ENCODE assay signal across 9 cellular contexts in the genomic region with DNA sequence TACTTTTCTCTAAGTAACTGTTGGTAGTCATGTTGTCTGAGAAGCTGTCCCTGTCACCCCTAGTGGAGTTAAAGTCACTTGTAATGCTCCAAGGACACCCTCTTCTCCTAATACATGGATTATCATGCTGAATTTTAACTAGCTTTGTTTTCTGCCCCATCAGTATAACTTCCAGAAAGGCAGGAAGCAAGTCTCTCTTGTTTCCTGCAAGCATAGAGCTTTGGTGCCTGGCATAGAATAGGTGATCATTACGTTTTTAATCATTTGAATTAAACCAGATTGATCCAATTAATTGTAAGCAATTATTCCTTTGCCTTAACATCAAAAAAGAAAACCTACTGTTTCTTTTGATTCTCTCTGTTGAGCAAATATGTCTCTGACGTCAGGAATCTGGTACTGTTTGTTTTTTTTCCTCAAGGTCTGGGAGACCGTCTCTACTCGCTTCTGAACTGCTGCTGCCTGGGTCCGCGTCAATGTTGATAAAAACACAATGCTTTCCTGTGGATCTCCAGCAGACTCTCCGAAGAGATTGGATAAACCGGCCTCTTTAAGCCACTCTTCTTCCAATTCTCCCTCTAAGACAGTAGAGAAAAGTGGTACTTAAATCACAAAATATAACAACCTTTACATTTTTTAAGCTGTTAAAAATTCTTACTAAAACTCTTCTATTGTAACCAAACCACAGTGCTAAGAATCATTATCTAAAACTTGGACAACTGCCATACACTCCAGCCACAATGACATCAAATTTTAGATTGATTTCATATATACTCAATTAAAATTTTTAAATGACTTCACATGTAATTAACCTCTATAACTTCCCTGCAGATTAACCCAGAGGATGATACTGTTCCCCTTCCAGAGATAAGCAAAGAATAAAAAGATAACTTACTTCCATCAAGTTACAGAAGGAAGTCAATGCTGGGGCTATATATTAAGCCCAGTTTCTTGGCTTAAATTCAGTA.
A peak's percentile ranks its signal among the peaks of the same experiment; 100 is the strongest.
DNase-seq lines count a peak whose midpoint lies in the region; ATAC-seq, FAIRE-seq and TF ChIP-seq lines count a peak whose summit lies in the region.
"Had no signal": no experiment of that assay in that cellular context is flagged by ENCODE, and none has a peak within 500 bp of the region (broad histone marks: within the 10 kb centered on the region; RNA-seq: fewer than 3 reads in every experiment).

No MANE protein-coding gene starts in this region.

- H3K4me1 ChIP-seq in astrocyte (ENCODE audit: insufficient read depth, low read length) = peaks cover 25% of the 10 kb centered on the region
- H3K4me1 ChIP-seq in hepatocyte (ENCODE audit: insufficient read depth) = peaks cover 18% of the 10 kb centered on the region

- H3K4me3 ChIP-seq in astrocyte (ENCODE audit: insufficient read depth, low read depth, low read length) (no peak overlapping the region), hepatocyte (no peak overlapping the region)

- H3K4me2 ChIP-seq in astrocyte (ENCODE audit: low read length) (peak overlapping the region; percentile 26), hepatocyte (peak overlapping the region; percentile 54)

- WGBS in hepatocyte (ENCODE audit: low lambda C conversion rate, missing lambda C conversion rate) = 24% methylated on average over 8 of the region's 8 CpGs

- H3K36me3 ChIP-seq in astrocyte (ENCODE audit: insufficient read depth, low read length) = peaks cover 3% of the 10 kb centered on the region
- no peaks in the 10 kb centered on the region for H3K36me3 ChIP-seq in hepatocyte (replicated peaks; ENCODE audit: insufficient read depth, low read depth)

- H3K9me3 ChIP-seq in astrocyte (ENCODE audit: insufficient read depth, low read depth, low read length) (no peaks in the 10 kb centered on the region), hepatocyte (ENCODE audit: low read depth) (no peaks in the 10 kb centered on the region)

- peak overlapping the region; percentile 54 for H3K27ac Mint-ChIP-seq in astrocyte (ENCODE audit: unreplicated experiment)

- no peak overlapping the region for H3K4me3 Mint-ChIP-seq in astrocyte (ENCODE audit: unreplicated experiment)
- no peak overlapping the region for H3K4me3 Mint-ChIP-seq in activated T-cell treated with anti-CD3 and anti-CD28 coated beads, Interleukin-2, amount 50 U/mL, for 4 hours

- peaks cover 13% of the 10 kb centered on the region for H3K36me3 Mint-ChIP-seq in astrocyte (ENCODE audit: low read depth, unreplicated experiment)
- H3K36me3 Mint-ChIP-seq in activated T-cell treated with anti-CD3 and anti-CD28 coated beads, Interleukin-2, amount 50 U/mL, for 4 hours (ENCODE audit: insufficient read depth) = peaks cover 14% of the 10 kb centered on the region

- H3K27ac ChIP-seq in astrocyte (ENCODE audit: low read depth, low read length) = peak overlapping the region; percentile 35
- peak overlapping the region; percentile 33 for H3K27ac ChIP-seq in hepatocyte

- peak overlapping the region; percentile 4 for H3K9ac ChIP-seq in astrocyte (ENCODE audit: low read length)

- peak; percentile 83 for DNase-seq in NCI-H146 (lab: John Stamatoyannopoulos, UW)
- DNase-seq in astrocyte (ENCODE audit: low read depth) = peak; percentile 71
- peak; percentile 31 for DNase-seq in hepatocyte (ENCODE audit: low spot score)
- DNase-seq in smooth muscle cell of the brain vasculature (ENCODE audit: low read depth, low spot score) = peak; percentile 72
- DNase-seq in H54 (ENCODE audit: insufficient read length, low spot score) = no peak
- DNase-seq in foreskin melanocyte = no peak
- no peak for DNase-seq in activated T-cell treated with anti-CD3 and anti-CD28 coated beads, Interleukin-2, amount 50 U/mL, for 4 hours
- DNase-seq: activated CD4-positive, alpha-beta T cell treated with anti-CD3 and anti-CD28 coated beads, Interleukin-2, amount 50 U/mL, for 1 hour; erythroblast had no signal

- no peaks in the 10 kb centered on the region for H3K27me3 ChIP-seq in astrocyte (ENCODE audit: insufficient read depth, low read length)
- H3K27me3 ChIP-seq in hepatocyte = no peaks in the 10 kb centered on the region

- TF ChIP-seq CTCF in astrocyte (IDR thresholded peaks at IDR 0.05; ENCODE audit: insufficient read depth, low read depth, low read length) (no peak), hepatocyte (IDR thresholded peaks at IDR 0.05; ENCODE audit: poor library complexity) (no peak)

- H3K9me3 Mint-ChIP-seq in astrocyte (ENCODE audit: unreplicated experiment) = no peaks in the 10 kb centered on the region
- H3K9me3 Mint-ChIP-seq in activated T-cell treated with anti-CD3 and anti-CD28 coated beads, Interleukin-2, amount 50 U/mL, for 4 hours = no peaks in the 10 kb centered on the region

- H3K9me2 ChIP-seq in hepatocyte (replicated peaks; ENCODE audit: insufficient read depth) = no peaks in the 10 kb centered on the region

- peaks cover 42% of the 10 kb centered on the region for H3K4me1 Mint-ChIP-seq in astrocyte (ENCODE audit: low read depth, unreplicated experiment)
- no peaks in the 10 kb centered on the region for H3K4me1 Mint-ChIP-seq in activated T-cell treated with anti-CD3 and anti-CD28 coated beads, Interleukin-2, amount 50 U/mL, for 4 hours (ENCODE audit: low read depth)

- H3K79me2 ChIP-seq in astrocyte (ENCODE audit: insufficient read depth, low read length) = peaks cover 3% of the 10 kb centered on the region
- H3K79me2 ChIP-seq in hepatocyte = peaks cover 21% of the 10 kb centered on the region

- no peak for FAIRE-seq in astrocyte (lab: Jason Lieb, UNC)
- no peak for FAIRE-seq in H54 (lab: Jason Lieb, UNC)

- ATAC-seq in activated T-cell treated with anti-CD3 and anti-CD28 coated beads, Interleukin-2, amount 50 U/mL, for 4 hours = no peak

- TF ChIP-seq POLR2A in H54 (IDR thresholded peaks at IDR 0.05; ENCODE audit: low read depth, low read length) = no peak

- H4K20me1 ChIP-seq in astrocyte (ENCODE audit: insufficient read depth, low read length) (no peaks in the 10 kb centered on the region), hepatocyte (ENCODE audit: insufficient read depth, poor library complexity, severe bottlenecking) (no peaks in the 10 kb centered on the region)

- no peaks in the 10 kb centered on the region for H3K27me3 Mint-ChIP-seq in astrocyte (ENCODE audit: low read depth, unreplicated experiment)
- H3K27me3 Mint-ChIP-seq in activated T-cell treated with anti-CD3 and anti-CD28 coated beads, Interleukin-2, amount 50 U/mL, for 4 hours (ENCODE audit: low read depth) = no peaks in the 10 kb centered on the region

- H2AFZ ChIP-seq in astrocyte (ENCODE audit: low read depth, low read length) (no peak overlapping the region), hepatocyte (peak overlapping the region; percentile 6)

Comparison
In these comparisons a context has a peak if more than half of its experiments do, and no peak if none do; other contexts are left out.
1. DNase-seq: peak in NCI-H146 (single experiment), astrocyte (single experiment), hepatocyte (single experiment) and smooth muscle cell of the brain vasculature (single experiment); none in H54 (single experiment), foreskin melanocyte (single experiment) and activated T-cell treated with anti-CD3 and anti-CD28 coated beads, Interleukin-2, amount 50 U/mL, for 4 hours (single experiment).